ENCODE assay signal across 8 cellular contexts in the genomic region with DNA sequence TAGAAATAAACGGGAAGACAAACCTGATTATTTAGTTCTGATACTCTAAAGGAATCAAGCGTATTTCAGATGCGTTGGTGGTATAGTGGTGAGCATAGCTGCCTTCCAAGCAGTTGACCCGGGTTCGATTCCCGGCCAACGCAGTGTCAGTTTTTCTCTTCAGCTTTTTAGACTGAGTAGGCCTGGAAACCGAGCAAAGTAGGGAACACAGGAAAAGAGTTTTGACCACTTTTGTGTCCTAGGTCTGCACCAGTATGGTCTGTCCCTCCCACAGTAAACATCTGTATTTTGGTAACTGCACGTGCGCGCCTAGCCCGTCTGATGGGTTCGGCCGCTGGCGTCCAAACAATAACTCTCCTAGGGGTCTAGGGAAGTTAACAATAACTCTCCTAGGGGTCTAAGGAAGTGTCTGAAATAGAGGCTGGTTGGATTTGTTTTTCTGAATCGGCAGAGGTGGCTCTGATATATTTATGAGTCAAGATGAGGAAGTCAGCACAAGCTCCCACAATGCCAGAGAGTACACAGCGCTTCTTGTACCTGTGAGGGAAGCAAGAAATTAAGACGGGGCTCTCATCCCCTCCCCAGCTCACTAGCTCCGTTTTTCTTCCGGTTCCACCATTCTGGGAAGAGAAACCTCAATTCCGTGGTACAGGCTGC. TPM values are rescaled to one million over a fixed set of nuclear protein-coding genes. Genes with fewer than 3 reads are reported as not detected.
DNase-seq lines count a peak whose midpoint lies in the region; ATAC-seq, FAIRE-seq and TF ChIP-seq lines count a peak whose summit lies in the region.

No MANE protein-coding gene starts in this region.

- H3K27me3 ChIP-seq in right lobe of liver = no peaks in the 10 kb centered on the region

- no peak for TF ChIP-seq CTCF in coronary artery (IDR thresholded peaks at IDR 0.05)
- no peak for TF ChIP-seq CTCF in right lobe of liver (IDR thresholded peaks at IDR 0.05)
- no peak for TF ChIP-seq CTCF in D721Med (IDR thresholded peaks at IDR 0.05; ENCODE audit: insufficient read depth, missing control alignments)

- peak overlapping the region; percentile 93 to 97 for H3K27ac ChIP-seq in coronary artery
- peak overlapping the region; percentile 80 to 88 (median 85) for H3K27ac ChIP-seq in right lobe of liver

- ATAC-seq in HG03025 (IDR thresholded peaks at IDR 0.05; ENCODE audit: low FRiP score, unreplicated experiment) (peak; percentile 27), right lobe of liver (peak; percentile 52 to 70 (median 64))

- H3K4me3 ChIP-seq in coronary artery = peak overlapping the region; percentile 73
- peak overlapping the region; percentile 49 to 63 (median 57) for H3K4me3 ChIP-seq in right lobe of liver

- H3K36me3 ChIP-seq in right lobe of liver = no peaks in the 10 kb centered on the region

- peaks cover 0 to 23% (median 7%) of the 10 kb centered on the region in 4 donors for H3K4me1 ChIP-seq in right lobe of liver

- 4% methylated on average over 21 of the region's 21 CpGs for WGBS in right lobe of liver (ENCODE audit: insufficient coverage, low coverage, low lambda C conversion rate, missing lambda C conversion rate)

- DNase-seq in ELR (ENCODE audit: low read depth) = peak; percentile 92
- DNase-seq in NCI-H524 (lab: John Stamatoyannopoulos, UW) = peak; percentile 58 to 85
- DNase-seq in activated CD4-positive, alpha-beta T cell treated with anti-CD3 and anti-CD28 coated beads for 48 hours = peak; percentile 90
- DNase-seq in coronary artery (ENCODE audit: low spot score) = peak; percentile 83
- peak; percentile 73 to 79 (median 73) for DNase-seq in right lobe of liver
- DNase-seq in stimulated activated CD4-positive, alpha-beta T cell treated with anti-CD3 and anti-CD28 coated beads, Interleukin-4, amount 100 ng/mL, for 1 hour = peak; percentile 79
- no peak for DNase-seq in D721Med (ENCODE audit: insufficient read length, low spot score)

- peaks cover 0 to 2% (median 0%) of the 10 kb centered on the region in 4 donors for H3K9me3 ChIP-seq in right lobe of liver

- TF ChIP-seq POLR2A in right lobe of liver (IDR thresholded peaks at IDR 0.05) = peak; percentile 9

- intact Hi-C loops in right lobe of liver (cut with DNase I) = no loop called here

- no peak for FAIRE-seq in D721Med (lab: Jason Lieb, UNC)

RNA-seq across cellular contexts. Expression of a gene that starts 15.6 kb away (rescaled TPM):
- 100 to 1,000 TPM in 4 of 6 experiments, 10 to 100 TPM in 2; 53.0 to 215 (median 109) TPM for total RNA-seq in right lobe of liver

RNA-seq across cellular contexts. Expression of a gene that starts 40.7 kb away (rescaled TPM):
- 100 to 1,000 TPM in 3 of 6 experiments, 10 to 100 TPM in 3; 56.3 to 398 (median 134) TPM for total RNA-seq in right lobe of liver
